9 cellular contexts compared by ENCODE assay signal in the genomic region with DNA sequence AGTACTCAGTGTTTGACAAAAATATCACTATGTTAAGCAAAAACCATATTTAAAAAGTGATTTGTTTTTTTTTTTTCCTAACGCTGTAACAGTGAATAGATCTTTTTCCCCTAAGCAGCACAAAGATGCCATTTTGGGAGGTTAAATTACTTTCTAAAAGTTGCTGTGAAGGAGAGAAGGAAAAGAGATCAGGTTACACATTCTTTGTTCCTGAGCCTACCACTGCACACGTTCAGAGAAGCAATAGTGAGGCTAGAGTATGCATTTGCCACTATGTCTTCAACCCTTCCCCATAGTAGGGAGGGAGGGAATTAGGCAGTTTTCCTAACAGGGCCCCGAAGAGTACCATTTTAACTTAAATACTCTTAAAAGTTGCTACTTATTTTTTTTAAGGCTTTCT. TPM values are rescaled to one million over a fixed set of nuclear protein-coding genes. Genes with fewer than 3 reads are reported as not detected.
A peak's percentile ranks its signal among the peaks of the same experiment; 100 is the strongest.
DNase-seq lines count a peak whose midpoint lies in the region; ATAC-seq, FAIRE-seq and TF ChIP-seq lines count a peak whose summit lies in the region.
"Had no signal": no experiment of that assay in that cellular context is flagged by ENCODE, and none has a peak within 500 bp of the region (broad histone marks: within the 10 kb centered on the region; RNA-seq: fewer than 3 reads in every experiment).

No MANE protein-coding gene starts in this region.

- POLR2A ChIA-PET in activated CD4-positive, alpha-beta T cell treated with anti-CD3 and anti-CD28 coated beads for 36 hours (lab: Charles Lee) = no interaction called here

- ATAC-seq in activated CD4-positive, alpha-beta T cell treated with anti-CD3 and anti-CD28 coated beads for 36 hours = no peak
- ATAC-seq in GM18870 (IDR thresholded peaks at IDR 0.05; ENCODE audit: unreplicated experiment) = no peak

- H3K27me3 Mint-ChIP-seq in astrocyte (ENCODE audit: low read depth, unreplicated experiment) = no peaks in the 10 kb centered on the region
- no peaks in the 10 kb centered on the region for H3K27me3 Mint-ChIP-seq in activated CD4-positive, alpha-beta T cell treated with anti-CD3 and anti-CD28 coated beads for 36 hours
- H3K27me3 Mint-ChIP-seq: CD4-positive, alpha-beta memory T cell had no signal

- intact Hi-C loops in activated CD4-positive, alpha-beta T cell treated with anti-CD3 and anti-CD28 coated beads for 36 hours (cut with DNase I, micrococcal nuclease) = no loop called here

- H3K27ac ChIP-seq in astrocyte (ENCODE audit: low read depth, low read length) = peak overlapping the region; percentile 25

- no peak overlapping the region for H2AFZ ChIP-seq in astrocyte (ENCODE audit: low read depth, low read length)

- peak overlapping the region; percentile 22 for H3K9ac ChIP-seq in astrocyte (ENCODE audit: low read length)

- TF ChIP-seq CTCF in astrocyte (IDR thresholded peaks at IDR 0.05; ENCODE audit: insufficient read depth, low read depth, low read length) = no peak

- no peak overlapping the region for H3K4me3 Mint-ChIP-seq in astrocyte (ENCODE audit: unreplicated experiment)
- H3K4me3 Mint-ChIP-seq in activated CD4-positive, alpha-beta T cell treated with anti-CD3 and anti-CD28 coated beads for 36 hours = no peak overlapping the region
- H3K4me3 Mint-ChIP-seq: CD4-positive, alpha-beta memory T cell had no signal

- H4K20me1 ChIP-seq in astrocyte (ENCODE audit: insufficient read depth, low read length) = peaks cover 18% of the 10 kb centered on the region

- CTCF ChIA-PET in activated CD4-positive, alpha-beta T cell treated with anti-CD3 and anti-CD28 coated beads for 36 hours (lab: Charles Lee) = interaction anchor here (0.7 kb wide), 1 partner anchor 96 kb away, joined by 3 read pairs; no protein-coding TSS in a partner anchor

- FAIRE-seq in astrocyte (lab: Jason Lieb, UNC) = peak; percentile 80

- H3K4me2 ChIP-seq in astrocyte (ENCODE audit: low read length) = peak overlapping the region; percentile 70

- H3K4me1 Mint-ChIP-seq in astrocyte (ENCODE audit: low read depth, unreplicated experiment) = peaks cover 32% of the 10 kb centered on the region
- H3K4me1 Mint-ChIP-seq in activated CD4-positive, alpha-beta T cell treated with anti-CD3 and anti-CD28 coated beads for 36 hours = peaks cover 14% of the 10 kb centered on the region

- H3K36me3 ChIP-seq in astrocyte (ENCODE audit: insufficient read depth, low read length) = no peaks in the 10 kb centered on the region

- no peak overlapping the region for H3K4me3 ChIP-seq in astrocyte (ENCODE audit: insufficient read depth, low read depth, low read length)

- H3K79me2 ChIP-seq in astrocyte (ENCODE audit: insufficient read depth, low read length) = peaks cover 71% of the 10 kb centered on the region

- H3K27ac Mint-ChIP-seq in astrocyte (ENCODE audit: unreplicated experiment) = peak overlapping the region; percentile 72
- no peak overlapping the region for H3K27ac Mint-ChIP-seq in activated CD4-positive, alpha-beta T cell treated with anti-CD3 and anti-CD28 coated beads for 36 hours

- H3K4me1 ChIP-seq in astrocyte (ENCODE audit: insufficient read depth, low read length) = peaks cover 13% of the 10 kb centered on the region

- no peaks in the 10 kb centered on the region for H3K9me3 Mint-ChIP-seq in astrocyte (ENCODE audit: unreplicated experiment)
- H3K9me3 Mint-ChIP-seq in activated CD4-positive, alpha-beta T cell treated with anti-CD3 and anti-CD28 coated beads for 36 hours (ENCODE audit: low read depth) = no peaks in the 10 kb centered on the region
- H3K9me3 Mint-ChIP-seq: CD4-positive, alpha-beta memory T cell had no signal

- no peaks in the 10 kb centered on the region for H3K27me3 ChIP-seq in astrocyte (ENCODE audit: insufficient read depth, low read length)

- peaks cover 1% of the 10 kb centered on the region for H3K36me3 Mint-ChIP-seq in astrocyte (ENCODE audit: low read depth, unreplicated experiment)
- H3K36me3 Mint-ChIP-seq in activated CD4-positive, alpha-beta T cell treated with anti-CD3 and anti-CD28 coated beads for 36 hours (ENCODE audit: low read depth) = no peaks in the 10 kb centered on the region
- H3K36me3 Mint-ChIP-seq: CD4-positive, alpha-beta memory T cell had no signal

- no peaks in the 10 kb centered on the region for H3K9me3 ChIP-seq in astrocyte (ENCODE audit: insufficient read depth, low read depth, low read length)

- peak; percentile 69 for DNase-seq in A172 (ENCODE audit: low spot score)
- peak; percentile 38 for DNase-seq in HS-27A (ENCODE audit: low read depth)
- DNase-seq in astrocyte (ENCODE audit: low read depth) = peak; percentile 88
- peak; percentile 56 for DNase-seq in iPS-NIHi7 (ENCODE audit: extremely low spot score)
- no peak for DNase-seq in activated CD4-positive, alpha-beta T cell treated with anti-CD3 and anti-CD28 coated beads for 36 hours
- no peak for DNase-seq in NCI-H524 treated with DMSO at 0.1 percent for 48 hours (lab: John Stamatoyannopoulos, UW)
- DNase-seq in stimulated activated CD4-positive, alpha-beta T cell treated with anti-CD3 and anti-CD28 coated beads, Interleukin-4, amount 100 ng/mL, for 24 hours = no peak
- DNase-seq: CD4-positive, alpha-beta memory T cell had no signal

RNA-seq across cellular contexts. Expression of a gene that starts 38.9 kb away (rescaled TPM):
- total RNA-seq in A172 (2014; rRNA removed; shearing (Covaris generic)) = 50.1 and 57.2 TPM in 2 replicates
- 52.2 and 52.7 TPM in 2 replicates for total RNA-seq in astrocyte
- 1 to 10 TPM; 8.7 to 9.0 TPM for total RNA-seq in activated CD4-positive, alpha-beta T cell treated with anti-CD3 and anti-CD28 coated beads for 36 hours

Comparison
In these comparisons a context has a peak if more than half of its experiments do, and no peak if none do; other contexts are left out.
1. DNase-seq: peak in A172 (single experiment), HS-27A (single experiment), astrocyte (single experiment) and iPS-NIHi7 (single experiment); none in activated CD4-positive, alpha-beta T cell treated with anti-CD3 and anti-CD28 coated beads for 36 hours (single experiment), NCI-H524 treated with DMSO at 0.1 percent for 48 hours (single experiment) and stimulated activated CD4-positive, alpha-beta T cell treated with anti-CD3 and anti-CD28 coated beads, Interleukin-4, amount 100 ng/mL, for 24 hours (single experiment).